1 cellular context compared by ENCODE assay signal in the genomic region with DNA sequence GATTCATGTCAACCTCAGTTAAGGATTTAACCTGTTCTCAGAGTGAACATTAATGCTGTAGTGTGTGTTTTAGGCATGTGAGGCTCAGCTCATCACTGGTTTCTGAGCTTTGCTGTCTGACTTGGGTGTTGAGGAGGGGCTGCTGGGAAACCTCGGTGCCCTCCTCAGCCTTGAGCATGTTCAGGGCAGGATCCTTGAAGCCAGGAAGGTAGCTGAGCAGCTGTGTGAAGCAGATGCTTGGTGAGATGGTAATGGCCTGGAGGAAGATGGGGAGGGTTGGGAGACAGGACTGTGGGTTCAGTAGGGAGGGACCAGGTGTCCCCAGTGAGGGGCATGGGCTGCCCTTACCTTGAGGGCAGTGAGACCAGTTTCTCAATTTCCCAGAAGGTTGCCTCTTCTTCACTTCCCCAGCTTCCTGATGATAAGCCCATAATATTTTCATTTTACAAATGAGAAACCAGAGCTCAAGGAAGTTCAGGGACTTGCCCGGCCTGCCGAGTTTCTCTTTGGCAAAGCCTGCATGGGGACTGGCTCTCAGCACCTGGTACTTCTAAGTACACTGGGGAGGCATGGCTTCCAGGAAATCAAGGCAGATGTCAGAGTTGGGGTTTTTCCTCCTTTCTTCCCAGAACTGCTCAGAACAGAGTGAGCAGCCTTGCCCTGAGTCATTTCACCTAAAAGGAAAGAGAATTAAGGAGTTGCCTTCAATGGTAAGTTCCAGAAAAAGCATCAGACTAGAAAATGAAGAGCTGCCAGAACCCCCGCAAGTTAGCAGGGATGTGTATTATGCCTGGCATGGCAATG.
TF ChIP-seq lines count a peak whose summit lies in the region.

No MANE protein-coding gene starts in this region.

TF ChIP-seq in GM23338, 12 proteins besides CTCF, POLR2A, EP300 and RAD21 (continued from another document):
- TF ChIP-seq ZNF462 (CRISPR knock-in tag; IDR thresholded peaks at IDR 0.05) (no peak), POLR2AphosphoS5 (IDR thresholded peaks at IDR 0.05; ENCODE audit: low read depth) (no peak), ZNF331 (CRISPR knock-in tag; IDR thresholded peaks at IDR 0.05; ENCODE audit: low read depth) (no peak), EZH2 (IDR thresholded peaks at IDR 0.05; ENCODE audit: low read depth, unreplicated experiment) (no peak), STAT1 (IDR thresholded peaks at IDR 0.05; ENCODE audit: unreplicated experiment) (no peak), JUNB (IDR thresholded peaks at IDR 0.05; ENCODE audit: unreplicated experiment) (no peak)
- TF ChIP-seq, protein P1, sequence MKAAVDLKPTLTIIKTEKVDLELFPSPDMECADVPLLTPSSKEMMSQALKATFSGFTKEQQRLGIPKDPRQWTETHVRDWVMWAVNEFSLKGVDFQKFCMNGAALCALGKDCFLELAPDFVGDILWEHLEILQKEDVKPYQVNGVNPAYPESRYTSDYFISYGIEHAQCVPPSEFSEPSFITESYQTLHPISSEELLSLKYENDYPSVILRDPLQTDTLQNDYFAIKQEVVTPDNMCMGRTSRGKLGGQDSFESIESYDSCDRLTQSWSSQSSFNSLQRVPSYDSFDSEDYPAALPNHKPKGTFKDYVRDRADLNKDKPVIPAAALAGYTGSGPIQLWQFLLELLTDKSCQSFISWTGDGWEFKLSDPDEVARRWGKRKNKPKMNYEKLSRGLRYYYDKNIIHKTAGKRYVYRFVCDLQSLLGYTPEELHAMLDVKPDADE (IDR thresholded peaks at IDR 0.05): no peak
- TF ChIP-seq, protein P2, sequence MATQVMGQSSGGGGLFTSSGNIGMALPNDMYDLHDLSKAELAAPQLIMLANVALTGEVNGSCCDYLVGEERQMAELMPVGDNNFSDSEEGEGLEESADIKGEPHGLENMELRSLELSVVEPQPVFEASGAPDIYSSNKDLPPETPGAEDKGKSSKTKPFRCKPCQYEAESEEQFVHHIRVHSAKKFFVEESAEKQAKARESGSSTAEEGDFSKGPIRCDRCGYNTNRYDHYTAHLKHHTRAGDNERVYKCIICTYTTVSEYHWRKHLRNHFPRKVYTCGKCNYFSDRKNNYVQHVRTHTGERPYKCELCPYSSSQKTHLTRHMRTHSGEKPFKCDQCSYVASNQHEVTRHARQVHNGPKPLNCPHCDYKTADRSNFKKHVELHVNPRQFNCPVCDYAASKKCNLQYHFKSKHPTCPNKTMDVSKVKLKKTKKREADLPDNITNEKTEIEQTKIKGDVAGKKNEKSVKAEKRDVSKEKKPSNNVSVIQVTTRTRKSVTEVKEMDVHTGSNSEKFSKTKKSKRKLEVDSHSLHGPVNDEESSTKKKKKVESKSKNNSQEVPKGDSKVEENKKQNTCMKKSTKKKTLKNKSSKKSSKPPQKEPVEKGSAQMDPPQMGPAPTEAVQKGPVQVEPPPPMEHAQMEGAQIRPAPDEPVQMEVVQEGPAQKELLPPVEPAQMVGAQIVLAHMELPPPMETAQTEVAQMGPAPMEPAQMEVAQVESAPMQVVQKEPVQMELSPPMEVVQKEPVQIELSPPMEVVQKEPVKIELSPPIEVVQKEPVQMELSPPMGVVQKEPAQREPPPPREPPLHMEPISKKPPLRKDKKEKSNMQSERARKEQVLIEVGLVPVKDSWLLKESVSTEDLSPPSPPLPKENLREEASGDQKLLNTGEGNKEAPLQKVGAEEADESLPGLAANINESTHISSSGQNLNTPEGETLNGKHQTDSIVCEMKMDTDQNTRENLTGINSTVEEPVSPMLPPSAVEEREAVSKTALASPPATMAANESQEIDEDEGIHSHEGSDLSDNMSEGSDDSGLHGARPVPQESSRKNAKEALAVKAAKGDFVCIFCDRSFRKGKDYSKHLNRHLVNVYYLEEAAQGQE (IDR thresholded peaks at IDR 0.05; ENCODE audit: unreplicated experiment): no peak
TF ChIP-seq in GM23338: peak in this region for 0.
